9 cellular contexts compared by ENCODE assay signal in genomic region chr1:9455487-9456237, GRCh38.
DNase-seq lines count a peak whose midpoint lies in the region; ATAC-seq and TF ChIP-seq lines count a peak whose summit lies in the region.
"Had no signal": no experiment of that assay in that cellular context is flagged by ENCODE, and none has a peak within 500 bp of the region (broad histone marks: within the 10 kb centered on the region; RNA-seq: fewer than 3 reads in every experiment).

No MANE protein-coding gene starts in this region.

- DNase-seq in Panc1 (ENCODE audit: low read depth, low spot score) (no peak), foreskin keratinocyte (no peak), ovary (peak; percentile 80 to 90 (median 86)), thyroid gland (peak; percentile 62 to 68), NK-92 (lab: John Stamatoyannopoulos, UW; ENCODE audit: unreplicated experiment) (no peak)
- DNase-seq in activated T-helper 1 cell treated with anti-CD3 and anti-CD28 coated beads, Interleukin-12 subunit alpha, Interleukin-12 subunit beta, Interleukin-2, Interleukin-4 antibody, amounts not matched to agents 30 ng/mL and 10 ng/mL and 1 ng/mL, durations not matched to agents 14 hours and 24 hours and 36 hours (ENCODE audit: low spot score): peak; percentile 21

- H3K4me1 Mint-ChIP-seq in activated T-helper 1 cell treated with anti-CD3 and anti-CD28 coated beads, Interleukin-12 subunit alpha, Interleukin-12 subunit beta, Interleukin-2, Interleukin-4 antibody, amounts not matched to agents 30 ng/mL and 10 ng/mL and 1 ng/mL, durations not matched to agents 14 hours and 24 hours and 36 hours (ENCODE audit: low read depth): peaks cover 7% of the 10 kb centered on the region

- ATAC-seq in Panc1: peak; percentile 85
- ATAC-seq in foreskin keratinocyte: peak; percentile 40

- WGBS in ovary, 3 donors: 21 to 26% (median 24%) methylated on average over 22 of the region's 22 CpGs
- WGBS in thyroid gland, 2 donors: 50 to 55% methylated on average over 19 to 21 of the region's 22 CpGs

- TF ChIP-seq CTCF in 22Rv1 (IDR thresholded peaks at IDR 0.05): peak; percentile 70
- TF ChIP-seq CTCF in GM12875 (IDR thresholded peaks at IDR 0.05; ENCODE audit: borderline replicate concordance, insufficient read depth, low read depth, low read length): peak; percentile 87
- TF ChIP-seq CTCF in Panc1 (IDR thresholded peaks at IDR 0.05): peak; percentile 88
- TF ChIP-seq CTCF in foreskin keratinocyte (conservative IDR thresholded peaks at IDR 0.05): peak; percentile 79
- TF ChIP-seq CTCF in ovary (IDR thresholded peaks at IDR 0.05): peak; percentile 49 to 88 (median 80)
- peak; percentile 46 to 84 (median 69) for TF ChIP-seq CTCF in thyroid gland (IDR thresholded peaks at IDR 0.05)

- no peak overlapping the region for H3K27ac Mint-ChIP-seq in activated T-helper 1 cell treated with anti-CD3 and anti-CD28 coated beads, Interleukin-12 subunit alpha, Interleukin-12 subunit beta, Interleukin-2, Interleukin-4 antibody, amounts not matched to agents 30 ng/mL and 10 ng/mL and 1 ng/mL, durations not matched to agents 14 hours and 24 hours and 36 hours
- H3K27ac Mint-ChIP-seq: natural killer cell treated with Interleukin-12 subunit alpha and Interleukin-12 subunit beta and Interleukin-15 and Interleukin-18, amount 100 ng/mL, for 72 hours had no signal

- H3K4me3 ChIP-seq in GM12875 (ENCODE audit: low read depth, low read length) (no peak overlapping the region), Panc1 (ENCODE audit: low read depth in 2 of 2, low read length in 2 of 2) (no peak overlapping the region), ovary (no peak overlapping the region), thyroid gland (replicated peaks in 1 of 3) (no peak overlapping the region)

- POLR2A ChIA-PET in Panc1 (lab: Charles Lee): no interaction called here

- no peaks in the 10 kb centered on the region for H3K27me3 ChIP-seq in Panc1 (ENCODE audit: control insufficient read depth, insufficient read depth, low read length)
- peaks cover 8% of the 10 kb centered on the region for H3K27me3 ChIP-seq in foreskin keratinocyte
- H3K27me3 ChIP-seq in ovary: no peaks in the 10 kb centered on the region
- no peaks in the 10 kb centered on the region for H3K27me3 ChIP-seq in thyroid gland

- H3K9me3 ChIP-seq in Panc1 (ENCODE audit: control insufficient read depth, insufficient read depth, low read depth, low read length) (no peaks in the 10 kb centered on the region), ovary (no peaks in the 10 kb centered on the region), thyroid gland (no peaks in the 10 kb centered on the region)

- peaks cover 13% of the 10 kb centered on the region for H3K4me1 ChIP-seq in Panc1 (ENCODE audit: control insufficient read depth, insufficient read depth, low read length)
- H3K4me1 ChIP-seq in foreskin keratinocyte: peaks cover 3% of the 10 kb centered on the region
- H3K4me1 ChIP-seq in ovary (ENCODE audit: insufficient read depth): peaks cover 10% of the 10 kb centered on the region
- H3K4me1 ChIP-seq in thyroid gland: no peaks in the 10 kb centered on the region

- no peaks in the 10 kb centered on the region for H3K36me3 ChIP-seq in Panc1 (ENCODE audit: control insufficient read depth, insufficient read depth, low read length)
- H3K36me3 ChIP-seq in ovary: no peaks in the 10 kb centered on the region
- H3K36me3 ChIP-seq in thyroid gland: no peaks in the 10 kb centered on the region

- no peaks in the 10 kb centered on the region for H3K9me3 Mint-ChIP-seq in activated T-helper 1 cell treated with anti-CD3 and anti-CD28 coated beads, Interleukin-12 subunit alpha, Interleukin-12 subunit beta, Interleukin-2, Interleukin-4 antibody, amounts not matched to agents 30 ng/mL and 10 ng/mL and 1 ng/mL, durations not matched to agents 14 hours and 24 hours and 36 hours
- H3K9me3 Mint-ChIP-seq: natural killer cell treated with Interleukin-12 subunit alpha and Interleukin-12 subunit beta and Interleukin-15 and Interleukin-18, amount 100 ng/mL, for 72 hours had no signal

- CTCF ChIA-PET in Panc1 (lab: Charles Lee): interaction anchor here (0.6 to 1.9 kb wide), 8 partner anchors 35 to 1438 kb away, joined by 3 to 12 read pairs (median 4); no protein-coding TSS in a partner anchor

- no peak for TF ChIP-seq POLR2A in ovary (IDR thresholded peaks at IDR 0.05)
- TF ChIP-seq POLR2A in thyroid gland (IDR thresholded peaks at IDR 0.05): no peak

- H3K27ac ChIP-seq in 22Rv1: no peak overlapping the region
- H3K27ac ChIP-seq in Panc1 (ENCODE audit: low read length): peak overlapping the region; percentile 25
- no peak overlapping the region for H3K27ac ChIP-seq in foreskin keratinocyte
- peak overlapping the region in 1 of 2 donors; percentile 9 for H3K27ac ChIP-seq in ovary
- no peak overlapping the region for H3K27ac ChIP-seq in thyroid gland

- H3K4me3 Mint-ChIP-seq in activated T-helper 1 cell treated with anti-CD3 and anti-CD28 coated beads, Interleukin-12 subunit alpha, Interleukin-12 subunit beta, Interleukin-2, Interleukin-4 antibody, amounts not matched to agents 30 ng/mL and 10 ng/mL and 1 ng/mL, durations not matched to agents 14 hours and 24 hours and 36 hours: no peak overlapping the region
- H3K4me3 Mint-ChIP-seq: natural killer cell treated with Interleukin-12 subunit alpha and Interleukin-12 subunit beta and Interleukin-15 and Interleukin-18, amount 100 ng/mL, for 72 hours had no signal

- in situ Hi-C loops in Panc1 (cut with HindIII; ENCODE audit: low pct_unique_long_range_greater_than_20kb, low sequenced_read_pairs): no loop called here

- BruUV-seq in Panc1 (replicated peaks; lab: Mats Ljungman, UMichigan): no TSS peak

- intact Hi-C loops in Panc1 (cut with micrococcal nuclease; ENCODE audit: unreplicated experiment): loop anchor here (10.0 kb wide), 1 partner anchor 81 kb away; no protein-coding TSS in a partner anchor
- intact Hi-C loops in activated T-helper 1 cell treated with anti-CD3 and anti-CD28 coated beads, Interleukin-12 subunit alpha, Interleukin-12 subunit beta, Interleukin-2, Interleukin-4 antibody, amounts not matched to agents 30 ng/mL and 10 ng/mL and 1 ng/mL, durations not matched to agents 14 hours and 24 hours and 36 hours (cut with micrococcal nuclease): loop anchor here (1.0 to 2.0 kb wide), 3 partner anchors 35 to 188 kb away; no protein-coding TSS in a partner anchor
- intact Hi-C loops in ovary (cut with DNase I): loop anchor here in 3 of 4 donors (1.0 to 10.0 kb wide), 5 partner anchors 161 to 541 kb away; partner anchors contain the start of gene SPSB1 (in 1 of the 3)
- intact Hi-C loops in thyroid gland (cut with DNase I): loop anchor here (2.0 kb wide), 1 partner anchor 167 kb away; no protein-coding TSS in a partner anchor

- TF ChIP-seq EP300 in ovary (IDR thresholded peaks at IDR 0.05): no peak

- H3K36me3 Mint-ChIP-seq in activated T-helper 1 cell treated with anti-CD3 and anti-CD28 coated beads, Interleukin-12 subunit alpha, Interleukin-12 subunit beta, Interleukin-2, Interleukin-4 antibody, amounts not matched to agents 30 ng/mL and 10 ng/mL and 1 ng/mL, durations not matched to agents 14 hours and 24 hours and 36 hours (ENCODE audit: low read depth): no peaks in the 10 kb centered on the region
- H3K36me3 Mint-ChIP-seq: natural killer cell treated with Interleukin-12 subunit alpha and Interleukin-12 subunit beta and Interleukin-15 and Interleukin-18, amount 100 ng/mL, for 72 hours had no signal

- peaks cover 14% of the 10 kb centered on the region for H3K27me3 Mint-ChIP-seq in activated T-helper 1 cell treated with anti-CD3 and anti-CD28 coated beads, Interleukin-12 subunit alpha, Interleukin-12 subunit beta, Interleukin-2, Interleukin-4 antibody, amounts not matched to agents 30 ng/mL and 10 ng/mL and 1 ng/mL, durations not matched to agents 14 hours and 24 hours and 36 hours (ENCODE audit: insufficient read depth)

Comparison
In these comparisons a context has a peak if more than half of its experiments do, and no peak if none do; other contexts are left out.
1. DNase-seq: peak in activated T-helper 1 cell treated with anti-CD3 and anti-CD28 coated beads, Interleukin-12 subunit alpha, Interleukin-12 subunit beta, Interleukin-2, Interleukin-4 antibody, amounts not matched to agents 30 ng/mL and 10 ng/mL and 1 ng/mL, durations not matched to agents 14 hours and 24 hours and 36 hours (single experiment), ovary (5 of 5) and thyroid gland (2 of 2); none in Panc1 (single experiment), foreskin keratinocyte (0 of 2) and NK-92 (single experiment).
2. Peak in every context shown above with its lines, with median percentiles within 50 percentile points of each other: CTCF ChIP-seq.